ENCODE assay signal across 7 cellular contexts in genomic region chr9:107425110-107426025, GRCh38.
A peak's percentile ranks its signal among the peaks of the same experiment; 100 is the strongest.
DNase-seq lines count a peak whose midpoint lies in the region; ATAC-seq and TF ChIP-seq lines count a peak whose summit lies in the region.

No MANE protein-coding gene starts in this region.

- H3K36me3 Mint-ChIP-seq in activated naive CD8-positive, alpha-beta T cell treated with anti-CD3 and anti-CD28 coated beads, Interleukin-2, amount 50 U/mL, for 24 hours (ENCODE audit: low read depth): no peaks in the 10 kb centered on the region

- H3K36me3 ChIP-seq in SJSA1 (no peaks in the 10 kb centered on the region), left ventricle myocardium inferior (no peaks in the 10 kb centered on the region), psoas muscle (ENCODE audit: insufficient read depth in 1 of 2, low read depth in 1 of 2) (no peaks in the 10 kb centered on the region)

- peaks cover 7% of the 10 kb centered on the region for H3K4me1 Mint-ChIP-seq in activated naive CD8-positive, alpha-beta T cell treated with anti-CD3 and anti-CD28 coated beads, Interleukin-2, amount 50 U/mL, for 24 hours

- H3K27me3 Mint-ChIP-seq in activated naive CD8-positive, alpha-beta T cell treated with anti-CD3 and anti-CD28 coated beads, Interleukin-2, amount 50 U/mL, for 24 hours: peaks cover 20% of the 10 kb centered on the region

- TF ChIP-seq CTCF in left ventricle myocardium inferior (IDR thresholded peaks at IDR 0.05; ENCODE audit: borderline replicate concordance): peak; percentile 98
- peak; percentile 88 for TF ChIP-seq CTCF in psoas muscle (IDR thresholded peaks at IDR 0.05)

- ATAC-seq in GM18858 (IDR thresholded peaks at IDR 0.05; ENCODE audit: unreplicated experiment) (peak; percentile 78), HG03025 (IDR thresholded peaks at IDR 0.05; ENCODE audit: low FRiP score, unreplicated experiment) (peak; percentile 82), psoas muscle (peak; percentile 75 to 86 (median 84))
- peak; percentile 73 for ATAC-seq in activated naive CD8-positive, alpha-beta T cell treated with anti-CD3 and anti-CD28 coated beads, Interleukin-2, amount 50 U/mL, for 24 hours

- no peaks in the 10 kb centered on the region for H3K27me3 ChIP-seq in SJSA1 (replicated peaks)
- H3K27me3 ChIP-seq in left ventricle myocardium inferior (ENCODE audit: low read depth): no peaks in the 10 kb centered on the region
- H3K27me3 ChIP-seq in psoas muscle (ENCODE audit: insufficient read depth in 3 of 3, low read length in 2 of 3): no peaks in the 10 kb centered on the region

- intact Hi-C loops in left ventricle myocardium inferior (cut with micrococcal nuclease): no loop called here
- intact Hi-C loops in psoas muscle (cut with DNase I): no loop called here

- DNase-seq in SJSA1 (ENCODE audit: low read depth in 1 of 2, low spot score in 2 of 2): peak; percentile 58 to 65
- DNase-seq in activated naive CD8-positive, alpha-beta T cell treated with anti-CD3 and anti-CD28 coated beads, Interleukin-2, amount 50 U/mL, for 24 hours: peak; percentile 72
- DNase-seq in left ventricle myocardium inferior: peak; percentile 82
- DNase-seq in psoas muscle: peak; percentile 87 to 91
- no peak for DNase-seq in NCI-H345 (lab: John Stamatoyannopoulos, UW)

- H3K9me3 Mint-ChIP-seq in activated naive CD8-positive, alpha-beta T cell treated with anti-CD3 and anti-CD28 coated beads, Interleukin-2, amount 50 U/mL, for 24 hours: no peaks in the 10 kb centered on the region

- peaks cover 6% of the 10 kb centered on the region; the same call in 1 of the 2 replicates for H3K4me1 ChIP-seq in SJSA1 (replicated peaks)
- H3K4me1 ChIP-seq in left ventricle myocardium inferior: peaks cover 19% of the 10 kb centered on the region
- peaks cover 5% of the 10 kb centered on the region for H3K4me1 ChIP-seq in psoas muscle

- H3K27ac ChIP-seq in SJSA1: no peak overlapping the region
- peak overlapping the region; percentile 58 for H3K27ac ChIP-seq in left ventricle myocardium inferior (replicated peaks)
- peak overlapping the region; percentile 9 for H3K27ac ChIP-seq in psoas muscle

- peak overlapping the region; percentile 20; the same call in 1 of the 2 replicates for H3K4me3 ChIP-seq in SJSA1
- peak overlapping the region; percentile 52 for H3K4me3 ChIP-seq in left ventricle myocardium inferior
- peak overlapping the region; percentile 56 for H3K4me3 ChIP-seq in psoas muscle

- H3K4me3 Mint-ChIP-seq in activated naive CD8-positive, alpha-beta T cell treated with anti-CD3 and anti-CD28 coated beads, Interleukin-2, amount 50 U/mL, for 24 hours: peak overlapping the region; percentile 46

- 25 to 29% (median 27%) methylated on average over 46 of the region's 46 CpGs for WGBS in psoas muscle, 3 donors

- no peaks in the 10 kb centered on the region for H3K9me3 ChIP-seq in SJSA1 (replicated peaks)
- no peaks in the 10 kb centered on the region for H3K9me3 ChIP-seq in left ventricle myocardium inferior (replicated peaks)
- no peaks in the 10 kb centered on the region for H3K9me3 ChIP-seq in psoas muscle

- no peak overlapping the region for H3K27ac Mint-ChIP-seq in activated naive CD8-positive, alpha-beta T cell treated with anti-CD3 and anti-CD28 coated beads, Interleukin-2, amount 50 U/mL, for 24 hours
